ENCODE assay signal across 8 cellular contexts in the genomic region with DNA sequence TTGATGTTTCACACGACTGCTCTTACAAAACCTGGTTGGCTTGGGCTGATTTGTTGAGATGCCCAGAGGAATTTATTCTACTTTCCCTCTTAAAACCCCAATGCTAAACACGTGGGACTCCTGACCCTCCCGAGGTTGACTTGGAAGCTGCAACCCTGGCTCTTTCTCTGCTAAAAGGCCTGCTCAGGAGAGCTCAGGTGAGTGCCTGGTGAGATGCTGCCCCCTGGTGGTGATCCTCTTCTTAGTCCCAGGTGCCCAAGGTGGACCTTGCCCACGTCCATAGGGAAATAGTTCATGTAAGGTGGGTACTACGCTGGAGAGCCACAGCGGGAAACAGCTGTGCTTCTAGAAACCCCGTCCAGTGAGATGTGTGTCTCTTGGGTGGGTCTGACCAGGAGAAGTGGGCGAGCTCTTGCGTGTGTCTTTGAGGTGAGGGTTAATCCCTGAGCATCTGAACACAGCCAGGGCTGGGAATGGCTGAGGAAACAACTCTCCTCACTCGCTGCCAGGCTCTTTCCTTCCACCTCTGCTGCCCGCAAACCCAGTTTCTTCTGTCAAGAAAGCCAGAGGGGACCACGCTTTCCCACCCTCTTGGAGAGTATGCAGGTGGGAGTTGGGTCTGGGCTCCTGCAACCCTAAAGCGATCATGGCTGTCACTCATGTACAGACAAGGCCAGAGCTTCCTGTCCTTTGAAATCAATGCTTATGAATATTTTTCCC. TPM values are rescaled to one million over a fixed set of nuclear protein-coding genes. Genes with fewer than 3 reads are reported as not detected.
DNase-seq lines count a peak whose midpoint lies in the region; ATAC-seq lines count a peak whose summit lies in the region.

No MANE protein-coding gene starts in this region.

- H3K4me3 Mint-ChIP-seq in activated T-cell treated with anti-CD3 and anti-CD28 coated beads, Interleukin-2, amount 50 U/mL, for 24 hours = no peak overlapping the region

- peak overlapping the region; percentile 9 for H2BK120ac ChIP-seq in trophoblast cell (ENCODE audit: insufficient read depth, low read length, poor library complexity)

- peaks cover 25% of the 10 kb centered on the region for H3K79me1 ChIP-seq in trophoblast cell (ENCODE audit: low read length)

- H4K91ac ChIP-seq in trophoblast cell (ENCODE audit: low read depth, low read length) = peak overlapping the region; percentile 63

- no peaks in the 10 kb centered on the region for H3K9me3 ChIP-seq in trophoblast cell (ENCODE audit: insufficient read depth, low read depth, low read length)

- H3K18ac ChIP-seq in trophoblast cell (ENCODE audit: low read length) = no peak overlapping the region

- no peak overlapping the region for H3K27ac ChIP-seq in trophoblast cell (ENCODE audit: low read depth, low read length)

- no peaks in the 10 kb centered on the region for H3K79me2 ChIP-seq in trophoblast cell (ENCODE audit: control insufficient read depth, insufficient read depth, low read length, poor library complexity)

- peak overlapping the region; percentile 87 for H2BK12ac ChIP-seq in trophoblast cell (ENCODE audit: low read length)

- no peak overlapping the region for H3K23ac ChIP-seq in trophoblast cell (ENCODE audit: low read length)

- H3K27me3 Mint-ChIP-seq in activated T-cell treated with anti-CD3 and anti-CD28 coated beads, Interleukin-2, amount 50 U/mL, for 24 hours = no peaks in the 10 kb centered on the region

- H3K27me3 ChIP-seq in trophoblast cell (ENCODE audit: insufficient read depth, low read length) = no peaks in the 10 kb centered on the region

- H4K12ac ChIP-seq in trophoblast cell (ENCODE audit: low read depth, low read length) = no peak overlapping the region

- ATAC-seq in HG02884 (IDR thresholded peaks at IDR 0.05; ENCODE audit: unreplicated experiment) = peak; percentile 62
- no peak for ATAC-seq in GM21528 (IDR thresholded peaks at IDR 0.05; ENCODE audit: low FRiP score, unreplicated experiment)
- ATAC-seq in HG03280 (IDR thresholded peaks at IDR 0.05; ENCODE audit: unreplicated experiment) = no peak

- no peak overlapping the region for H2BK5ac ChIP-seq in trophoblast cell (ENCODE audit: low read depth, low read length, poor library complexity)

- H3K4me3 ChIP-seq in trophoblast cell (ENCODE audit: low read depth, low read length) = no peak overlapping the region

- no peak overlapping the region for H4K8ac ChIP-seq in trophoblast cell (ENCODE audit: low read depth, low read length)

- peak overlapping the region; percentile 24 for H3K9ac ChIP-seq in trophoblast cell (ENCODE audit: low read length)

- no peaks in the 10 kb centered on the region for H3K9me3 Mint-ChIP-seq in activated T-cell treated with anti-CD3 and anti-CD28 coated beads, Interleukin-2, amount 50 U/mL, for 24 hours

- H2AFZ ChIP-seq in trophoblast cell (ENCODE audit: insufficient read depth, low read length, poor library complexity) = no peak overlapping the region

- H3K4me1 ChIP-seq in trophoblast cell (ENCODE audit: control insufficient read depth in 1 of 2, insufficient read depth in 2 of 2, low read length in 2 of 2) = peaks cover 34 to 35% of the 10 kb centered on the region in 2 experiments

- H3K27ac Mint-ChIP-seq in activated T-cell treated with anti-CD3 and anti-CD28 coated beads, Interleukin-2, amount 50 U/mL, for 24 hours = no peak overlapping the region

- H3K36me3 Mint-ChIP-seq in activated T-cell treated with anti-CD3 and anti-CD28 coated beads, Interleukin-2, amount 50 U/mL, for 24 hours (ENCODE audit: low read depth) = no peaks in the 10 kb centered on the region

- no peak overlapping the region for H2AK5ac ChIP-seq in trophoblast cell (ENCODE audit: low read length)

- WGBS in trophoblast cell (ENCODE audit: extremely low coverage, insufficient coverage, insufficient read length) = no CpG with 5 or more reads among the region's 13 CpGs

- H3K4me2 ChIP-seq in trophoblast cell (ENCODE audit: low read length) = no peak overlapping the region

- no peak overlapping the region for H3K4ac ChIP-seq in trophoblast cell (ENCODE audit: low read depth, low read length)

- H3K4me1 Mint-ChIP-seq in activated T-cell treated with anti-CD3 and anti-CD28 coated beads, Interleukin-2, amount 50 U/mL, for 24 hours (ENCODE audit: low read depth) = no peaks in the 10 kb centered on the region

- DNase-seq in GM03348 (ENCODE audit: low spot score) (peak; percentile 65), NCI-H524 treated with DMSO at 0.1 percent for 48 hours (lab: John Stamatoyannopoulos, UW) (peak; percentile 16), glomerular endothelial cell (ENCODE audit: extremely low read depth, low read depth, low spot score) (peak; percentile 56), trophoblast cell (peak; percentile 79 to 88)
- DNase-seq in activated T-cell treated with anti-CD3 and anti-CD28 coated beads, Interleukin-2, amount 50 U/mL, for 24 hours = peak; percentile 62

- no peaks in the 10 kb centered on the region for H3K36me3 ChIP-seq in trophoblast cell (ENCODE audit: control insufficient read depth in 1 of 2, insufficient read depth in 2 of 2, low read length in 2 of 2)

- no peak overlapping the region for H3K14ac ChIP-seq in trophoblast cell (ENCODE audit: low read length)

RNA-seq across cellular contexts. Expression of a gene that starts 25.5 kb away (rescaled TPM):
- 1,281 and 1,930 TPM in 2 replicates for total RNA-seq in glomerular endothelial cell
- polyA plus RNA-seq in trophoblast cell (2013) = 194 and 203 TPM in 2 replicates

Comparison
In these comparisons a context has a peak if more than half of its experiments do, and no peak if none do; other contexts are left out.
1. DNase-seq: peak in every context shown above with its lines; median percentile 84 in trophoblast cell; 65 in GM03348; 62 in activated T-cell treated with anti-CD3 and anti-CD28 coated beads, Interleukin-2, amount 50 U/mL, for 24 hours; 56 in glomerular endothelial cell; 16 in NCI-H524 treated with DMSO at 0.1 percent for 48 hours.